7 cellular contexts compared by ENCODE assay signal in genomic region chr1:30229557-30229956, GRCh38.
"Had no signal": no experiment of that assay in that cellular context is flagged by ENCODE, and none has a peak within 500 bp of the region (broad histone marks: within the 10 kb centered on the region; RNA-seq: fewer than 3 reads in every experiment).

No MANE protein-coding gene starts in this region.

- H3K4me3 Mint-ChIP-seq: GM23338, H9, IgD-negative memory B cell had no signal

- DNase-seq: H9, HCEC 1CT had no signal

- H3K27ac Mint-ChIP-seq: GM23338, H9, IgD-negative memory B cell had no signal

- H3K9me3 Mint-ChIP-seq: H9, IgD-negative memory B cell had no signal

- H2AFZ ChIP-seq: GM23338 had no signal

- ATAC-seq: GM23338 had no signal

- H3K4me1 Mint-ChIP-seq: GM23338, H9, IgD-negative memory B cell had no signal

- FAIRE-seq: H1, H54, HTR-8/SVneo had no signal

- H3K4me3 ChIP-seq: GM23338 had no signal

- H3K4me2 ChIP-seq: GM23338 had no signal
